1 cellular context compared by ENCODE assay signal in genomic region chr16:68091604-68092261, GRCh38.
TF ChIP-seq lines count a peak whose summit lies in the region.

No MANE protein-coding gene starts in this region.

TF ChIP-seq in A549, 52 proteins besides CTCF, POLR2A, EP300 and RAD21 (continued from another document):
- TF ChIP-seq, protein P1, sequence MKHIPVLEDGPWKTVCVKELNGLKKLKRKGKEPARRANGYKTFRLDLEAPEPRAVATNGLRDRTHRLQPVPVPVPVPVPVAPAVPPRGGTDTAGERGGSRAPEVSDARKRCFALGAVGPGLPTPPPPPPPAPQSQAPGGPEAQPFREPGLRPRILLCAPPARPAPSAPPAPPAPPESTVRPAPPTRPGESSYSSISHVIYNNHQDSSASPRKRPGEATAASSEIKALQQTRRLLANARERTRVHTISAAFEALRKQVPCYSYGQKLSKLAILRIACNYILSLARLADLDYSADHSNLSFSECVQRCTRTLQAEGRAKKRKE (CRISPR knock-in tag; IDR thresholded peaks at IDR 0.05; ENCODE audit: low read depth), result no peak
- TF ChIP-seq KDM5A (IDR thresholded peaks at IDR 0.05), result no peak
- TF ChIP-seq ZNF302 (CRISPR knock-in tag; IDR thresholded peaks at IDR 0.05), result no peak
- no peak for TF ChIP-seq CBX2 (IDR thresholded peaks at IDR 0.05; ENCODE audit: borderline replicate concordance, low read depth)
- TF ChIP-seq RCOR1 (IDR thresholded peaks at IDR 0.05; ENCODE audit: low read depth, low read length), result no peak
- no peak for TF ChIP-seq FOXS1 (CRISPR knock-in tag; IDR thresholded peaks at IDR 0.05)
- no peak for TF ChIP-seq SMC3 (IDR thresholded peaks at IDR 0.05)
- no peak for TF ChIP-seq CEBPB (IDR thresholded peaks at IDR 0.05)
